15 cellular contexts compared by ENCODE assay signal in genomic region chr15:64275934-64276333, GRCh38.
"Had no signal": no experiment of that assay in that cellular context is flagged by ENCODE, and none has a peak within 500 bp of the region (broad histone marks: within the 10 kb centered on the region; RNA-seq: fewer than 3 reads in every experiment).

No MANE protein-coding gene starts in this region.

- DNase-seq: activated CD8-positive, alpha-beta memory T cell treated with anti-CD3 and anti-CD28 coated beads, Interleukin-2, amount 10 ng/mL, durations not matched to agents 7 days and 5 days; activated gamma-delta T cell treated with Interleukin-2 at 50 U/mL for 16 hours; activated T-cell treated with anti-CD3 and anti-CD28 coated beads, Interleukin-2, amount 50 U/mL, for 48 hours; amygdala; endodermal cell; hippocampal formation; kidney glomerular epithelial cell; lower lobe of right lung; midbrain; stimulated activated CD4-positive, alpha-beta T cell treated with anti-CD3 and anti-CD28 coated beads, Interleukin-15, amount 100 ng/mL, for 24 hours; stimulated activated CD4-positive, alpha-beta T cell treated with anti-CD3 and anti-CD28 coated beads, Interleukin-4, amount 100 ng/mL, for 24 hours; T-helper 1 cell had no signal

- H3K36me3 Mint-ChIP-seq: WTC11 had no signal

- H3K27ac ChIP-seq: lower lobe of right lung, parathyroid adenoma had no signal

- H3K4me3 ChIP-seq: lower lobe of right lung had no signal

- H3K79me2 ChIP-seq: parathyroid adenoma had no signal

- ATAC-seq: activated CD8-positive, alpha-beta memory T cell treated with anti-CD3 and anti-CD28 coated beads, Interleukin-2, amount 10 ng/mL, durations not matched to agents 7 days and 5 days; lower lobe of right lung; WTC11 had no signal

- H3K4me1 Mint-ChIP-seq: WTC11 had no signal

- H2AFZ ChIP-seq: parathyroid adenoma had no signal

- H3K27ac Mint-ChIP-seq: activated CD8-positive, alpha-beta memory T cell treated with anti-CD3 and anti-CD28 coated beads, Interleukin-2, amount 10 ng/mL, durations not matched to agents 7 days and 5 days; brain; endodermal cell; WTC11 had no signal

- H3K4me1 ChIP-seq: lower lobe of right lung, parathyroid adenoma had no signal

- H3K4me3 Mint-ChIP-seq: activated CD8-positive, alpha-beta memory T cell treated with anti-CD3 and anti-CD28 coated beads, Interleukin-2, amount 10 ng/mL, durations not matched to agents 7 days and 5 days; brain; endodermal cell; WTC11 had no signal

- H3K9ac ChIP-seq: parathyroid adenoma had no signal

- H3K27me3 Mint-ChIP-seq: activated CD8-positive, alpha-beta memory T cell treated with anti-CD3 and anti-CD28 coated beads, Interleukin-2, amount 10 ng/mL, durations not matched to agents 7 days and 5 days; brain had no signal
